Comparison of ENCODE assay signal across 1 cellular context in genomic region chr9:811101-811531, GRCh38.
TF ChIP-seq lines count a peak whose summit lies in the region.

No MANE protein-coding gene starts in this region.

TF ChIP-seq in SK-N-SH, 30 proteins besides CTCF, POLR2A, EP300 and RAD21 (continued from another document):
- TF ChIP-seq USF1 (IDR thresholded peaks at IDR 0.05; ENCODE audit: borderline replicate concordance, low read depth) (no peak), MXI1 (IDR thresholded peaks at IDR 0.05; ENCODE audit: low read depth, low read length) (no peak), SIN3A (IDR thresholded peaks at IDR 0.05; ENCODE audit: borderline replicate concordance, low read depth, low read length) (no peak), TAF1 (IDR thresholded peaks at IDR 0.05; ENCODE audit: borderline replicate concordance, low read depth, low read length) (no peak), EZH2phosphoT487 (IDR thresholded peaks at IDR 0.05; ENCODE audit: borderline replicate concordance, low read depth) (no peak)
